ENCODE assay signal across 8 cellular contexts in the genomic region with DNA sequence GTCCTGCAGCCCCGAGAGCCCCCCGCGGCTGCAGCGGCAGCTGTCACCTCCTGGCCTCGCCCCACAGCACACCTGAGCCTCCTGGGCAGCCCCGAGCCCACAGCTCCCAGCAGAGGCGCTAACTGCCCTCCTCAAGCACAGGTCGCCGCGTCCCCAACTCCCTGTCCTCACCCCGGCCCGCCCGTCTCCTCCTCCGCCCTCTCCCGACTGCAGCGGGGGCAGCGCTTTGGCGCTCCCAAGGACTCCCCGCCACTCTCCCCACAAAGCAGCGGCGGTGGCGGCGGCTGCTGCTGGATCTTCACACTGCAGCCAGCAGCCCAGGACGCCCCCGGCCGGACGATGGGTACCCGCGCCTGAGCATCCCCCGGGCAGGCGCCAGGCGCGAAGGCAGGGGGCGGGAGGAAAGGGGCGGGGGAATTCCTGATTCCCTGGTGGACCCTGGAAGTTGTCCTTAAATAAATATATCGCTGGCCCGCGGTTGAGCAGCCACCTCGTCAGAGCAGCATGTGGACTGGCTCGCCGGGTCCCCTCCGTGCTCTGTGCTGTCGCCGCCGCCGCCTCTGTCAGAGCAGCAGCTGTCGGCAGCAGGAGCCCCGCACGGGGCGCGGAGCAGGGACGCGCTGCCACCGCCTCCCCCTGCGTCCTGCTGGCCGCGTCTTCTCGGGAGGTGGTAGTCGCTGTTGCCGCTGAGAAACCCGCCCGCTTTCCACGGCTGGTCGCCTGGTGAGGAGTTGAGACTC. TPM values are rescaled to one million over a fixed set of nuclear protein-coding genes. Genes with fewer than 3 reads are reported as not detected.
A peak's percentile ranks its signal among the peaks of the same experiment; 100 is the strongest.
DNase-seq lines count a peak whose midpoint lies in the region; ATAC-seq and TF ChIP-seq lines count a peak whose summit lies in the region.

Gene ZNF804B, plus strand, starts transcription at position 485 of the 740 bp plus-strand sequence. CDS start 277 bp downstream, outside the sequence.

- no peak within 1 kb of the TSS for H3K27ac Mint-ChIP-seq in T-helper 1 cell treated with Interleukin-12 subunit alpha and Interleukin-12 subunit beta and Interleukin-4 antibody, amounts not matched to agents 30 μg/mL and 1 μg/mL, for 36 hours

- no peaks in the 10 kb centered on the region for H3K36me3 Mint-ChIP-seq in T-helper 1 cell treated with Interleukin-12 subunit alpha and Interleukin-12 subunit beta and Interleukin-4 antibody, amounts not matched to agents 30 μg/mL and 1 μg/mL, for 36 hours (ENCODE audit: low read depth)

- H3K27ac ChIP-seq in ascending aorta (no peak within 1 kb of the TSS), left lung (no peak within 1 kb of the TSS), thoracic aorta (no peak within 1 kb of the TSS)

- H3K4me3 ChIP-seq in ascending aorta (peak within 1 kb of the TSS; percentile 22 to 40), left lung (peak within 1 kb of the TSS in 1 of 2 donors; percentile 8), thoracic aorta (peak within 1 kb of the TSS; percentile 55)

- no peaks in the 10 kb centered on the region for H3K9me3 Mint-ChIP-seq in T-helper 1 cell treated with Interleukin-12 subunit alpha and Interleukin-12 subunit beta and Interleukin-4 antibody, amounts not matched to agents 30 μg/mL and 1 μg/mL, for 36 hours

- peak within 1 kb of the TSS; percentile 3 for H3K4me3 Mint-ChIP-seq in T-helper 1 cell treated with Interleukin-12 subunit alpha and Interleukin-12 subunit beta and Interleukin-4 antibody, amounts not matched to agents 30 μg/mL and 1 μg/mL, for 36 hours

- peak; percentile 71 for ATAC-seq in left lung
- ATAC-seq in thoracic aorta (ENCODE audit: insufficient number of reproducible peaks, low FRiP score, low read depth) = no peak
- no peak for ATAC-seq in GM21447 (IDR thresholded peaks at IDR 0.05; ENCODE audit: unreplicated experiment)
- ATAC-seq in GM21576 (IDR thresholded peaks at IDR 0.05; ENCODE audit: unreplicated experiment) = no peak

- H3K9me3 ChIP-seq in ascending aorta = no peaks in the 10 kb centered on the region
- no peaks in the 10 kb centered on the region for H3K9me3 ChIP-seq in left lung
- no peaks in the 10 kb centered on the region for H3K9me3 ChIP-seq in thoracic aorta

- TF ChIP-seq CTCF in ascending aorta (IDR thresholded peaks at IDR 0.05) (no peak), left lung (IDR thresholded peaks at IDR 0.05) (no peak), thoracic aorta (IDR thresholded peaks at IDR 0.05) (no peak)

- H3K4me1 ChIP-seq in ascending aorta = no peaks in the 10 kb centered on the region
- H3K4me1 ChIP-seq in left lung = peaks cover 0 to 13% of the 10 kb centered on the region in 2 donors
- H3K4me1 ChIP-seq in thoracic aorta (ENCODE audit: control insufficient read depth in 1 of 2, low read depth in 2 of 2) = peaks cover 3 to 8% of the 10 kb centered on the region in 2 donors

- peaks cover 59% of the 10 kb centered on the region for H3K27me3 Mint-ChIP-seq in T-helper 1 cell treated with Interleukin-12 subunit alpha and Interleukin-12 subunit beta and Interleukin-4 antibody, amounts not matched to agents 30 μg/mL and 1 μg/mL, for 36 hours (ENCODE audit: low read depth)

- H3K36me3 ChIP-seq in ascending aorta (no peaks in the 10 kb centered on the region), left lung (no peaks in the 10 kb centered on the region), thoracic aorta (no peaks in the 10 kb centered on the region)

- no peak for DNase-seq in T-helper 1 cell
- no peak for DNase-seq in ascending aorta (ENCODE audit: low spot score in 2 of 2)
- DNase-seq in left lung = peak in 1 of 2 donors; percentile 80
- DNase-seq in thoracic aorta (ENCODE audit: low spot score) = no peak
- no peak for DNase-seq in NCI-H1092 (lab: John Stamatoyannopoulos, UW)

- intact Hi-C loops in ascending aorta (cut with DNase I) = no loop called here
- intact Hi-C loops in left lung (cut with DNase I) = no loop called here

- H3K27me3 ChIP-seq in ascending aorta = peaks cover 9% of the 10 kb centered on the region
- peaks cover 49 to 72% of the 10 kb centered on the region in 2 donors for H3K27me3 ChIP-seq in left lung
- H3K27me3 ChIP-seq in thoracic aorta (replicated peaks; ENCODE audit: insufficient read depth) = no peaks in the 10 kb centered on the region

- H3K4me1 Mint-ChIP-seq in T-helper 1 cell treated with Interleukin-12 subunit alpha and Interleukin-12 subunit beta and Interleukin-4 antibody, amounts not matched to agents 30 μg/mL and 1 μg/mL, for 36 hours (ENCODE audit: low read depth) = no peaks in the 10 kb centered on the region

RNA-seq across cellular contexts. Expression of gene ZNF804B, which starts in this region (rescaled TPM):
- total RNA-seq in ascending aorta (not detected), left lung (not detected), thoracic aorta (not detected)

Comparison
In these comparisons a context has a peak if more than half of its experiments do, and no peak if none do; other contexts are left out.
1. Peak in ATAC-seq in left lung; RNA of the gene not detected or under 1 TPM.